ENCODE assay signal across 1 cellular context in genomic region chr16:58556678-58557077, GRCh38.
TF ChIP-seq lines count a peak whose summit lies in the region.

No MANE protein-coding gene starts in this region.

TF ChIP-seq in SK-N-SH treated with all-trans-retinoic acid at 6 μM for 48 hours, 23 proteins besides CTCF, POLR2A, EP300 and RAD21 (continued from another document):
- TF ChIP-seq, protein P1, sequence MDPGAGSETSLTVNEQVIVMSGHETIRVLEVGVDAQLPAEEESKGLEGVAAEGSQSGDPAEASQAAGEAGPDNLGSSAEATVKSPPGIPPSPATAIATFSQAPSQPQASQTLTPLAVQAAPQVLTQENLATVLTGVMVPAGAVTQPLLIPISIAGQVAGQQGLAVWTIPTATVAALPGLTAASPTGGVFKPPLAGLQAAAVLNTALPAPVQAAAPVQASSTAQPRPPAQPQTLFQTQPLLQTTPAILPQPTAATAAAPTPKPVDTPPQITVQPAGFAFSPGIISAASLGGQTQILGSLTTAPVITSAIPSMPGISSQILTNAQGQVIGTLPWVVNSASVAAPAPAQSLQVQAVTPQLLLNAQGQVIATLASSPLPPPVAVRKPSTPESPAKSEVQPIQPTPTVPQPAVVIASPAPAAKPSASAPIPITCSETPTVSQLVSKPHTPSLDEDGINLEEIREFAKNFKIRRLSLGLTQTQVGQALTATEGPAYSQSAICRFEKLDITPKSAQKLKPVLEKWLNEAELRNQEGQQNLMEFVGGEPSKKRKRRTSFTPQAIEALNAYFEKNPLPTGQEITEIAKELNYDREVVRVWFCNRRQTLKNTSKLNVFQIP (CRISPR knock-in tag; IDR thresholded peaks at IDR 0.05; ENCODE audit: borderline replicate concordance, low read depth), result no peak
- TF ChIP-seq RARB (CRISPR knock-in tag; IDR thresholded peaks at IDR 0.05) (no peak), ZFP30 (CRISPR knock-in tag; IDR thresholded peaks at IDR 0.05) (no peak), ARNTL (CRISPR knock-in tag; IDR thresholded peaks at IDR 0.05; ENCODE audit: borderline replicate concordance, low read depth) (no peak), SNAI2 (CRISPR knock-in tag; IDR thresholded peaks at IDR 0.05) (no peak)
